In the genomic region with DNA sequence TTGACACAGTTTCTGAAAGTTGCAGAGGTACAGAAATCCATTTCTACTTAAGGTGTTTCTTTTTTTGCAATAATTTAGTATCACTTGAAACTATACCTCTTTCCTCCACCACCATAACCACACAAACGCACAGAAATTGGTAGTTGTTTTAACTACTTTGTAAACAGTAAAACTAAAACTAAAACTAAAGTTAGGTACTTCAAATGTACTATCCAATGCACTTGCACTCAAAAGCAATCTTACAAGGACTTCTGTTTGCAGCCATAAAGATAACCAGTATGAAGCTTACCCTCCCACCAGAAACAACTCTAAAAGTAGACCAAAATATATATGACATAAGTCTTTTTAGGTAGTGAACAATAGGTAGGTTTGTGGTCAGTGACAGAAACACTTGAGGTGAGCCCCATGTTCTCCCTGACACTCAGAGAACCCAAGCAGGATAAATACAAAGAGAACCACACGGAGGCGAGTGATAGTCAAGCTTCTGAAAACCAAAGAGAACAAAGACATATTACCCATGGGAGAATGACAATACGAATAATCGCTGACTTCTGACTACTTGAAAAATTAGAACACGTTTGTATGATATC, we compare ENCODE assay signal across 25 cellular contexts.
"Had no signal": no experiment of that assay in that cellular context is flagged by ENCODE, and none has a peak within 500 bp of the region (broad histone marks: within the 10 kb centered on the region; RNA-seq: fewer than 3 reads in every experiment).

No MANE protein-coding gene starts in this region.

- H3K27me3 ChIP-seq: body of pancreas, thyroid gland, upper lobe of right lung had no signal

- H3K27ac ChIP-seq: body of pancreas, lower lobe of right lung, thyroid gland, upper lobe of right lung, WERI-Rb-1 had no signal

- ATAC-seq: body of pancreas, left lobe of liver, lower lobe of right lung, mucosa of descending colon, sciatic nerve, upper lobe of right lung had no signal

- H3K9me3 ChIP-seq: body of pancreas, lower lobe of right lung, mucosa of descending colon, thyroid gland, upper lobe of right lung had no signal

- H3K4me1 ChIP-seq: lower lobe of right lung, thyroid gland, upper lobe of right lung had no signal

- H3K4me3 ChIP-seq: body of pancreas, lower lobe of right lung, mucosa of descending colon, thyroid gland, upper lobe of right lung had no signal

- H3K9me3 Mint-ChIP-seq: activated T-helper 1 cell treated with anti-CD3 and anti-CD28 coated beads, Interleukin-12 subunit alpha, Interleukin-12 subunit beta, Interleukin-2, Interleukin-4 antibody, amounts not matched to agents 30 ng/mL and 10 ng/mL and 1 ng/mL, durations not matched to agents 14 hours and 24 hours and 36 hours had no signal

- DNase-seq: activated CD4-positive, alpha-beta T cell treated with anti-CD3 and anti-CD28 coated beads, Interleukin-2, amount 50 U/mL, for 1 hour; activated CD4-positive, CD25-positive, alpha-beta regulatory T cell treated with anti-CD3 and anti-CD28 coated beads, Interleukin-2, amount 50 U/mL, for 72 hours; activated gamma-delta T cell treated with Interleukin-2 at 50 U/mL for 16 hours; anterior cingulate cortex; body of pancreas; dermis blood vessel endothelial cell; effector CD8-positive, alpha-beta T cell; foreskin melanocyte; lower lobe of right lung; mesendoderm; mucosa of descending colon; nucleus accumbens; small intestine; stimulated activated CD4-positive, alpha-beta T cell treated with anti-CD3 and anti-CD28 coated beads, Interleukin-15, amount 100 ng/mL, for 24 hours; stimulated activated CD8-positive, alpha-beta memory T cell treated with anti-CD3 and anti-CD28 coated beads, Interleukin-4, amount 100 ng/mL, for 48 hours; stimulated activated naive CD4-positive, alpha-beta T cell treated with Interleukin-2 at 50 U/mL for 16 hours; substantia nigra; T-helper 1 cell; thyroid gland; upper lobe of right lung; WERI-Rb-1 had no signal

- H3K27ac Mint-ChIP-seq: activated T-helper 1 cell treated with anti-CD3 and anti-CD28 coated beads, Interleukin-12 subunit alpha, Interleukin-12 subunit beta, Interleukin-2, Interleukin-4 antibody, amounts not matched to agents 30 ng/mL and 10 ng/mL and 1 ng/mL, durations not matched to agents 14 hours and 24 hours and 36 hours had no signal

- H3K36me3 ChIP-seq: lower lobe of right lung, thyroid gland, upper lobe of right lung, WERI-Rb-1 had no signal

- FAIRE-seq: small intestine, TTC549 had no signal

- H3K4me3 Mint-ChIP-seq: activated T-helper 1 cell treated with anti-CD3 and anti-CD28 coated beads, Interleukin-12 subunit alpha, Interleukin-12 subunit beta, Interleukin-2, Interleukin-4 antibody, amounts not matched to agents 30 ng/mL and 10 ng/mL and 1 ng/mL, durations not matched to agents 14 hours and 24 hours and 36 hours had no signal
